8 cellular contexts compared by ENCODE assay signal in the genomic region with DNA sequence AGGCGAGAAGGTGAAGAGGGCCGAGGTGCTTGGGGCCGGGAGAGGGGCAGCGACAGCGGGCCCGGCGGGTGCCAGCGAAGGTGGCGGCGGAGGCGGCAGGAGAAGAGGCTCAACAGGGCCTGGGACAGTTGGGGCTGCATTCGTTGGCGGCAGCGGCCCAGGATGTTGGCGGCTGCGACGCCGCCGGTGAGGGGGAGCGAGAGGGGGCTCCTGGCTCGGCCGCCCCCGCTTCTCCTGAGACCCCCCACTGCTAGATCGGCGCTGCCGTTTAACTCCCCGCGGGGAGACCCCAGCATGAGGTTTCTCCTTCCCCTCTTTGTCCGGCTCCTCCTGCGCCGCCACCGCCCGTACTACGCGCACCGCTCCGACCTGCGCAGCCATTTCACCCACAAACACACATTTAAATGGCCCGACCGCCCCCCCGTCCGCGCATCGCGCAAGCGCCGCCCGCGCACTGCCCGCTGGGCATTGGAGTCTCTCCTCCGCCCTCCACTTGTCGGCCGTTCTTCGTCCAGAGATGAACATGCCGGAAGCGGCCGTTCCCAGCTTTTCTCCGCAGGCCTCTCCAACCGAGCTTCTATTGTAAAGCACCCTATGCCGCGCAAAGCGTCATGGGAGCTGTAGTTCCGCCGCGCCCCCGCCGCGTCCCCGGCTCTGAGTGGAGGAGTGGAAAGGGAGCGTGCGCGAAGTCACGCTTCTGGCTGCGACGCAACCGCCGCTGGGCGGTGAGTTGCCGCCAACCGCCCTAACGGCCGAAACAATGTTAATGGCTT.
DNase-seq lines count a peak whose midpoint lies in the region; ATAC-seq and TF ChIP-seq lines count a peak whose summit lies in the region.

A gene (minus strand): TSS at position 589 of the 773 bp plus-strand sequence. CDS start 64 bp downstream, at position 525.

- peak within 1 kb of the TSS; percentile 96 for H3K4me3 ChIP-seq in AG09309 (ENCODE audit: control insufficient read depth, low read depth, low read length)

- ATAC-seq in GM19023 (IDR thresholded peaks at IDR 0.05; ENCODE audit: unreplicated experiment) (peak; percentile 95), HG03280 (IDR thresholded peaks at IDR 0.05; ENCODE audit: unreplicated experiment) (peak; percentile 91)

- DNase-seq in AG09309 (ENCODE audit: low read depth) (peak; percentile 97), NCI-H345 treated with DMSO at 0.1 percent for 48 hours (lab: John Stamatoyannopoulos, UW; ENCODE audit: unreplicated experiment) (peak; percentile 98), inferior parietal cortex (ENCODE audit: extremely low spot score) (peak; percentile 99)
- DNase-seq in activated CD4-positive, CD25-positive, alpha-beta regulatory T cell (lab: John Stamatoyannopoulos, UW): peak; percentile 92 to 96 (median 95)
- peak; percentile 99 for DNase-seq in central memory CD4-positive, alpha-beta T cell
- DNase-seq in stimulated activated CD4-positive, alpha-beta T cell treated with anti-CD3 and anti-CD28 coated beads, Interleukin-12 subunit alpha, Interleukin-12 subunit beta, amount 100 ng/mL, for 24 hours (ENCODE audit: low read depth in 2 of 2): peak; percentile 95 to 97

- no peak for TF ChIP-seq CTCF in AG09309 (IDR thresholded peaks at IDR 0.05; ENCODE audit: control insufficient read depth, insufficient read depth, low read depth, low read length, missing control alignments)

Comparison
In these comparisons a context has a peak if more than half of its experiments do, and no peak if none do; other contexts are left out.
1. Peak in every context shown above with its lines: DNase-seq, ATAC-seq and H3K4me3 ChIP-seq.